14 cellular contexts compared by ENCODE assay signal in genomic region chr18:78819926-78820834, GRCh38.
DNase-seq lines count a peak whose midpoint lies in the region; ATAC-seq and TF ChIP-seq lines count a peak whose summit lies in the region.
"Had no signal": no experiment of that assay in that cellular context is flagged by ENCODE, and none has a peak within 500 bp of the region (broad histone marks: within the 10 kb centered on the region; RNA-seq: fewer than 3 reads in every experiment).

No MANE protein-coding gene starts in this region.

- H2BK12ac ChIP-seq in H9 (ENCODE audit: insufficient read length, low read depth, low read length) (no peak overlapping the region), neuronal stem cell (ENCODE audit: low read length) (no peak overlapping the region)

- H4K8ac ChIP-seq in H9 (replicated peaks; ENCODE audit: insufficient read length, low read depth, low read length): no peak overlapping the region
- no peak overlapping the region for H4K8ac ChIP-seq in neuronal stem cell (ENCODE audit: low read depth, low read length)

- no peaks in the 10 kb centered on the region for H3K79me2 ChIP-seq in H9 (ENCODE audit: insufficient read depth, low read length)

- H3K36me3 ChIP-seq in colonic mucosa (no peaks in the 10 kb centered on the region), neuronal stem cell (replicated peaks in 1 of 2; ENCODE audit: control insufficient read depth in 2 of 2, insufficient read depth in 2 of 2, low read length in 2 of 2) (no peaks in the 10 kb centered on the region)
- H3K36me3 ChIP-seq: BE2C had no signal

- no peak overlapping the region for H3K4ac ChIP-seq in H9 (ENCODE audit: low read depth, low read length)
- no peak overlapping the region for H3K4ac ChIP-seq in neuronal stem cell (ENCODE audit: low read length)

- no peak overlapping the region for H3T11ph ChIP-seq in H9 (ENCODE audit: low read length)

- H2BK15ac ChIP-seq in H9 (ENCODE audit: low read depth, low read length): no peak overlapping the region
- H2BK15ac ChIP-seq in neuronal stem cell (ENCODE audit: low read length): no peak overlapping the region

- H3K23ac ChIP-seq in H9 (ENCODE audit: insufficient read length, low read depth, low read length) (no peak overlapping the region), neuronal stem cell (ENCODE audit: low read depth, low read length, poor library complexity) (no peak overlapping the region)

- no peaks in the 10 kb centered on the region; the same call in 1 of the 2 replicates for H3K4me1 ChIP-seq in H9 (ENCODE audit: insufficient read depth, low read length)
- no peaks in the 10 kb centered on the region for H3K4me1 ChIP-seq in colonic mucosa
- peaks cover 0 to 12% of the 10 kb centered on the region in 2 donors for H3K4me1 ChIP-seq in neuronal stem cell (ENCODE audit: control insufficient read depth in 2 of 2, insufficient read depth in 1 of 2, low read depth in 1 of 2, low read length in 2 of 2)
- H3K4me1 ChIP-seq: BE2C had no signal

- H3K27ac ChIP-seq in H9 (ENCODE audit: insufficient read length, low read depth, low read length): no peak overlapping the region
- no peak overlapping the region for H3K27ac ChIP-seq in colonic mucosa
- H3K27ac ChIP-seq in neuronal stem cell (replicated peaks; ENCODE audit: low read length): no peak overlapping the region
- H3K27ac ChIP-seq: C4-2B, HL-60 had no signal

- H3K9ac ChIP-seq in H9 (ENCODE audit: extremely low read depth, insufficient read length, low read length): no peak overlapping the region
- H3K9ac ChIP-seq in colonic mucosa (ENCODE audit: low read depth in 2 of 2, low read length in 2 of 2): no peak overlapping the region
- H3K9ac ChIP-seq in neuronal stem cell (ENCODE audit: low read depth, low read length, poor library complexity): no peak overlapping the region

- WGBS in H9 (ENCODE audit: extremely low coverage, insufficient read length, low lambda C conversion rate): no CpG with 5 or more reads among the region's 21 CpGs
- no CpG with 5 or more reads among the region's 21 CpGs for WGBS in neuronal stem cell (ENCODE audit: extremely low coverage in 2 of 2, insufficient read length in 2 of 2, insufficient replicate concordance in 1 of 2), 2 donors

- H3K4me2 ChIP-seq in H9 (ENCODE audit: insufficient read depth, insufficient read length, low read length) (no peak overlapping the region), neuronal stem cell (ENCODE audit: insufficient read depth, low read length, poor library complexity, severe bottlenecking) (no peak overlapping the region)

- H3K4me3 ChIP-seq in colonic mucosa (no peak overlapping the region), neuronal stem cell (ENCODE audit: low read length in 2 of 2) (no peak overlapping the region)

- H2BK5ac ChIP-seq in H9 (ENCODE audit: insufficient read length, low read length): no peak overlapping the region
- peak overlapping the region; percentile 54 for H2BK5ac ChIP-seq in neuronal stem cell (ENCODE audit: low read length)

- intact Hi-C loops in colonic mucosa (cut with DNase I) (no loop called here), natural killer cell (cut with micrococcal nuclease) (no loop called here)
- intact Hi-C loops in activated T-helper 1 cell treated with anti-CD3 and anti-CD28 coated beads, Interleukin-12 subunit alpha, Interleukin-12 subunit beta, Interleukin-2, Interleukin-4 antibody, amounts not matched to agents 30 ng/mL and 10 ng/mL and 1 ng/mL, durations not matched to agents 14 hours and 24 hours and 36 hours (cut with micrococcal nuclease): no loop called here

- H3K4me1 Mint-ChIP-seq in H9 (peaks cover 19 to 23% of the 10 kb centered on the region in 2 experiments), natural killer cell (no peaks in the 10 kb centered on the region)
- no peaks in the 10 kb centered on the region for H3K4me1 Mint-ChIP-seq in activated T-helper 1 cell treated with anti-CD3 and anti-CD28 coated beads, Interleukin-12 subunit alpha, Interleukin-12 subunit beta, Interleukin-2, Interleukin-4 antibody, amounts not matched to agents 30 ng/mL and 10 ng/mL and 1 ng/mL, durations not matched to agents 14 hours and 24 hours and 36 hours (ENCODE audit: low read depth)

- no peak for TF ChIP-seq CTCF in H9 (conservative IDR thresholded peaks at IDR 0.05)
- TF ChIP-seq CTCF in colonic mucosa (IDR thresholded peaks at IDR 0.05): no peak
- TF ChIP-seq CTCF in natural killer cell (IDR thresholded peaks at IDR 0.05): no peak

- H4K5ac ChIP-seq in H9 (ENCODE audit: insufficient read length, low read depth, low read length): no peak overlapping the region

- DNase-seq in H9: peak; percentile 21
- peak; percentile 10 for DNase-seq in colonic mucosa
- DNase-seq in left lobe of liver (ENCODE audit: low spot score): peak; percentile 16
- no peak for DNase-seq in neuronal stem cell (ENCODE audit: low spot score)
- no peak for DNase-seq in natural killer cell
- no peak for DNase-seq in activated T-helper 1 cell treated with anti-CD3 and anti-CD28 coated beads, Interleukin-12 subunit alpha, Interleukin-12 subunit beta, Interleukin-2, Interleukin-4 antibody, amounts not matched to agents 30 ng/mL and 10 ng/mL and 1 ng/mL, durations not matched to agents 14 hours and 24 hours and 36 hours (ENCODE audit: low spot score)
- DNase-seq: BE2C; CD4-positive, alpha-beta memory T cell; DMS79; HCEC 1CT; HFFc6 had no signal

- no peak overlapping the region for H4K91ac ChIP-seq in H9 (ENCODE audit: insufficient read length, low read depth, low read length)
- no peak overlapping the region for H4K91ac ChIP-seq in neuronal stem cell (ENCODE audit: low read depth, low read length, poor library complexity)

- H3K56ac ChIP-seq in H9 (ENCODE audit: insufficient read length, low read depth, low read length): no peak overlapping the region

- H3K18ac ChIP-seq in H9 (ENCODE audit: insufficient read length, low read depth, low read length): no peak overlapping the region
- peak overlapping the region; percentile 46 for H3K18ac ChIP-seq in neuronal stem cell (ENCODE audit: low read length)

- no peaks in the 10 kb centered on the region for H3K23me2 ChIP-seq in H9 (ENCODE audit: insufficient read length, low read depth, low read length, poor library complexity, severe bottlenecking)

- ATAC-seq in left lobe of liver (no peak), HG02642 (IDR thresholded peaks at IDR 0.05; ENCODE audit: poor library complexity, unreplicated experiment) (no peak), natural killer cell (no peak)

- H3K9me3 Mint-ChIP-seq in H9 (peaks cover 0 to 3% of the 10 kb centered on the region in 2 experiments; a peak in 2 of 5 replicates), natural killer cell (no peaks in the 10 kb centered on the region)
- H3K9me3 Mint-ChIP-seq in activated T-helper 1 cell treated with anti-CD3 and anti-CD28 coated beads, Interleukin-12 subunit alpha, Interleukin-12 subunit beta, Interleukin-2, Interleukin-4 antibody, amounts not matched to agents 30 ng/mL and 10 ng/mL and 1 ng/mL, durations not matched to agents 14 hours and 24 hours and 36 hours: no peaks in the 10 kb centered on the region

- H2AFZ ChIP-seq in H9 (ENCODE audit: low read length): no peak overlapping the region
- H2AFZ ChIP-seq in neuronal stem cell (ENCODE audit: low read length): no peak overlapping the region

- no peaks in the 10 kb centered on the region for H4K20me1 ChIP-seq in H9 (ENCODE audit: control insufficient read depth, insufficient read depth, insufficient read length)

- no peaks in the 10 kb centered on the region for H3K9me3 ChIP-seq in H9 (ENCODE audit: control insufficient read depth, low read depth, low read length)
- no peaks in the 10 kb centered on the region for H3K9me3 ChIP-seq in colonic mucosa
- H3K9me3 ChIP-seq in neuronal stem cell (replicated peaks in 1 of 2; ENCODE audit: control insufficient read depth in 2 of 2, insufficient read depth in 1 of 2, low read depth in 1 of 2, low read length in 2 of 2): no peaks in the 10 kb centered on the region
- H3K9me3 ChIP-seq: BE2C had no signal

- H2BK120ac ChIP-seq in H9 (ENCODE audit: low read depth, low read length, poor library complexity, severe bottlenecking) (no peak overlapping the region), neuronal stem cell (ENCODE audit: low read depth, low read length) (no peak overlapping the region)

- no peaks in the 10 kb centered on the region for H3K79me1 ChIP-seq in H9 (ENCODE audit: insufficient read depth, low read depth, low read length, poor library complexity, severe bottlenecking)
- no peaks in the 10 kb centered on the region for H3K79me1 ChIP-seq in neuronal stem cell (ENCODE audit: low read depth, low read length)

- no peak overlapping the region; a peak in 1 of 7 replicates for H3K27ac Mint-ChIP-seq in H9
- H3K27ac Mint-ChIP-seq in natural killer cell: no peak overlapping the region
- H3K27ac Mint-ChIP-seq in activated T-helper 1 cell treated with anti-CD3 and anti-CD28 coated beads, Interleukin-12 subunit alpha, Interleukin-12 subunit beta, Interleukin-2, Interleukin-4 antibody, amounts not matched to agents 30 ng/mL and 10 ng/mL and 1 ng/mL, durations not matched to agents 14 hours and 24 hours and 36 hours: no peak overlapping the region
- H3K27ac Mint-ChIP-seq: CD4-positive, alpha-beta memory T cell; HFFc6 had no signal

- H3K27me3 Mint-ChIP-seq in H9 (ENCODE audit: low read depth) (peaks cover 27% of the 10 kb centered on the region), natural killer cell (ENCODE audit: low read depth in 2 of 2) (peaks cover 7 to 10% of the 10 kb centered on the region in 2 donors)
- peaks cover 2% of the 10 kb centered on the region for H3K27me3 Mint-ChIP-seq in activated T-helper 1 cell treated with anti-CD3 and anti-CD28 coated beads, Interleukin-12 subunit alpha, Interleukin-12 subunit beta, Interleukin-2, Interleukin-4 antibody, amounts not matched to agents 30 ng/mL and 10 ng/mL and 1 ng/mL, durations not matched to agents 14 hours and 24 hours and 36 hours (ENCODE audit: insufficient read depth)

- no peak overlapping the region for H2AK5ac ChIP-seq in H9 (ENCODE audit: insufficient read length, low read length)
- no peak overlapping the region for H2AK5ac ChIP-seq in neuronal stem cell (ENCODE audit: low read depth, low read length)

- H3K27me3 ChIP-seq in H9 (ENCODE audit: insufficient read depth, low read length) (no peaks in the 10 kb centered on the region), colonic mucosa (no peaks in the 10 kb centered on the region), neuronal stem cell (ENCODE audit: control insufficient read depth in 3 of 3, insufficient read depth in 3 of 3, low read depth in 1 of 3, low read length in 3 of 3) (peaks cover 0 to 18% (median 0%) of the 10 kb centered on the region in 3 experiments)

- H2BK20ac ChIP-seq in H9 (ENCODE audit: low read depth, low read length, poor library complexity, severe bottlenecking): no peak overlapping the region

- no peak overlapping the region; the same call in 1 of the 2 replicates for H3K14ac ChIP-seq in H9 (ENCODE audit: insufficient read depth, low read length)
- H3K14ac ChIP-seq in neuronal stem cell (ENCODE audit: low read length): no peak overlapping the region

- H3K4me3 Mint-ChIP-seq in H9 (no peak overlapping the region), natural killer cell (no peak overlapping the region)
- no peak overlapping the region for H3K4me3 Mint-ChIP-seq in activated T-helper 1 cell treated with anti-CD3 and anti-CD28 coated beads, Interleukin-12 subunit alpha, Interleukin-12 subunit beta, Interleukin-2, Interleukin-4 antibody, amounts not matched to agents 30 ng/mL and 10 ng/mL and 1 ng/mL, durations not matched to agents 14 hours and 24 hours and 36 hours
- H3K4me3 Mint-ChIP-seq: CD4-positive, alpha-beta memory T cell; HFFc6 had no signal

- H3K36me3 Mint-ChIP-seq in H9 (ENCODE audit: insufficient read depth in 1 of 3, low read depth in 3 of 3) (no peaks in the 10 kb centered on the region), natural killer cell (no peaks in the 10 kb centered on the region)
- no peaks in the 10 kb centered on the region for H3K36me3 Mint-ChIP-seq in activated T-helper 1 cell treated with anti-CD3 and anti-CD28 coated beads, Interleukin-12 subunit alpha, Interleukin-12 subunit beta, Interleukin-2, Interleukin-4 antibody, amounts not matched to agents 30 ng/mL and 10 ng/mL and 1 ng/mL, durations not matched to agents 14 hours and 24 hours and 36 hours (ENCODE audit: low read depth)
- H3K36me3 Mint-ChIP-seq: CD4-positive, alpha-beta memory T cell had no signal

Comparison
In these comparisons a context has a peak if more than half of its experiments do, and no peak if none do; other contexts are left out.
1. DNase-seq: peak in H9 (single experiment), colonic mucosa (single experiment) and left lobe of liver (single experiment); none in neuronal stem cell (single experiment), natural killer cell (single experiment) and activated T-helper 1 cell treated with anti-CD3 and anti-CD28 coated beads, Interleukin-12 subunit alpha, Interleukin-12 subunit beta, Interleukin-2, Interleukin-4 antibody, amounts not matched to agents 30 ng/mL and 10 ng/mL and 1 ng/mL, durations not matched to agents 14 hours and 24 hours and 36 hours (single experiment).